In genomic region chr16:75266738-75267630, GRCh38 we compare ENCODE assay signal across 1 cellular context.
TF ChIP-seq lines count a peak whose summit lies in the region.

No MANE protein-coding gene starts in this region.

TF ChIP-seq in H1, 55 proteins besides CTCF, POLR2A, EP300 and RAD21 (continued from another document):
- TF ChIP-seq CEBPB (IDR thresholded peaks at IDR 0.05; ENCODE audit: low read depth, low read length), result no peak
